In genomic region chr20:58611236-58612020, GRCh38 we compare ENCODE assay signal across 19 cellular contexts. TPM values are rescaled to one million over a fixed set of nuclear protein-coding genes. Genes with fewer than 3 reads are reported as not detected.
A peak's percentile ranks its signal among the peaks of the same experiment; 100 is the strongest.
DNase-seq lines count a peak whose midpoint lies in the region; ATAC-seq, FAIRE-seq and TF ChIP-seq lines count a peak whose summit lies in the region.
"Had no signal": no experiment of that assay in that cellular context is flagged by ENCODE, and none has a peak within 500 bp of the region (broad histone marks: within the 10 kb centered on the region; RNA-seq: fewer than 3 reads in every experiment).

No MANE protein-coding gene starts in this region.

- no peak overlapping the region for H3K27ac Mint-ChIP-seq in activated CD4-positive, alpha-beta T cell treated with anti-CD3 and anti-CD28 coated beads for 36 hours
- H3K27ac Mint-ChIP-seq: activated naive CD8-positive, alpha-beta T cell treated with anti-CD3 and anti-CD28 coated beads for 36 hours; stimulated activated naive CD8-positive, alpha-beta T cell treated with anti-CD3 and anti-CD28 coated beads, Interleukin-15, Interleukin-2, amounts not matched to agents 100 ng/mL and 50 ng/mL, for 24 hours had no signal

- no peak overlapping the region for H4K5ac ChIP-seq in IMR-90 (ENCODE audit: low read depth, low read length)

- POLR2A ChIA-PET in IMR-90 (lab: Charles Lee; ENCODE audit: unreplicated experiment): no interaction called here
- POLR2A ChIA-PET in activated CD4-positive, alpha-beta T cell treated with anti-CD3 and anti-CD28 coated beads for 36 hours (lab: Charles Lee): no interaction called here

- H2BK12ac ChIP-seq in mesenchymal stem cell (ENCODE audit: low read length in 2 of 2): no peak overlapping the region

- no peaks in the 10 kb centered on the region for H3K9me3 ChIP-seq in BLaER1
- H3K9me3 ChIP-seq in IMR-90 (ENCODE audit: control insufficient read depth, insufficient read depth, low read length): no peaks in the 10 kb centered on the region
- H3K9me3 ChIP-seq in mesenchymal stem cell (ENCODE audit: control insufficient read depth, low read length): no peaks in the 10 kb centered on the region
- H3K9me3 ChIP-seq: heart right ventricle, vagina had no signal

- no peak overlapping the region for H3K56ac ChIP-seq in IMR-90 (ENCODE audit: extremely low read depth, insufficient read depth, low read length)

- TF ChIP-seq POLR2A in IMR-90 (IDR thresholded peaks at IDR 0.05; ENCODE audit: low read depth, low read length): no peak
- no peak for TF ChIP-seq POLR2A in GM12892 (IDR thresholded peaks at IDR 0.05; ENCODE audit: low read depth, low read length)

- ATAC-seq in IMR-90 (ENCODE audit: low read depth): no peak
- no peak for ATAC-seq in activated CD4-positive, alpha-beta T cell treated with anti-CD3 and anti-CD28 coated beads for 36 hours
- ATAC-seq: GM12878 had no signal

- H2AFZ ChIP-seq in IMR-90 (replicated peaks; ENCODE audit: low read length, poor library complexity) (peak overlapping the region; percentile 46), mesenchymal stem cell (ENCODE audit: low read depth, low read length) (no peak overlapping the region)

- CTCF ChIA-PET in IMR-90 (lab: Yijun Ruan, JAX): no interaction called here
- CTCF ChIA-PET in activated CD4-positive, alpha-beta T cell treated with anti-CD3 and anti-CD28 coated beads for 36 hours (lab: Charles Lee): no interaction called here

- no peak for TF ChIP-seq CTCF in IMR-90 (conservative IDR thresholded peaks at IDR 0.05; ENCODE audit: low read depth, low read length)

- H4K20me1 ChIP-seq in BLaER1 (no peaks in the 10 kb centered on the region), IMR-90 (ENCODE audit: insufficient read depth, low read length) (no peaks in the 10 kb centered on the region)

- H2BK5ac ChIP-seq in IMR-90 (ENCODE audit: low read depth, low read length, poor library complexity, severe bottlenecking): no peak overlapping the region
- no peak overlapping the region for H2BK5ac ChIP-seq in mesenchymal stem cell (ENCODE audit: low read depth, low read length, poor library complexity, severe bottlenecking)

- H3K27ac ChIP-seq in BLaER1 (0 out of 2 replicates have a peak overlapping the region, but pooled peaks have one; percentile 38), IMR-90 (ENCODE audit: insufficient read depth, low read length) (no peak overlapping the region), mesenchymal stem cell (ENCODE audit: low read length, poor library complexity, severe bottlenecking) (no peak overlapping the region)
- H3K27ac ChIP-seq: brain microvascular endothelial cell, heart right ventricle, vagina had no signal

- H3K79me1 ChIP-seq in IMR-90 (ENCODE audit: low read depth in 1 of 2, low read length in 2 of 2) (no peaks in the 10 kb centered on the region), mesenchymal stem cell (replicated peaks; ENCODE audit: low read length, poor library complexity, severe bottlenecking) (no peaks in the 10 kb centered on the region)

- H3K4me3 ChIP-seq in BLaER1 (no peak overlapping the region), IMR-90 (ENCODE audit: insufficient read depth, low read depth, low read length) (no peak overlapping the region), mesenchymal stem cell (ENCODE audit: insufficient read depth in 1 of 2, low read depth in 1 of 2, low read length in 2 of 2) (no peak overlapping the region)
- H3K4me3 ChIP-seq: GM12878, heart right ventricle, vagina had no signal

- H2BK15ac ChIP-seq in IMR-90 (ENCODE audit: low read depth, low read length) (peak overlapping the region; percentile 22; the same call in 1 of the 3 replicates), mesenchymal stem cell (ENCODE audit: low read depth, poor library complexity, severe bottlenecking) (no peak overlapping the region)

- H3K14ac ChIP-seq in IMR-90 (replicated peaks; ENCODE audit: low read depth, low read length) (no peak overlapping the region), mesenchymal stem cell (ENCODE audit: low read length in 2 of 2) (no peak overlapping the region)

- TF ChIP-seq RAD21 in IMR-90 (IDR thresholded peaks at IDR 0.05; ENCODE audit: low read length): no peak

- in situ Hi-C loops in IMR-90 (cut with MboI; ENCODE audit: low sequenced_read_pairs): no loop called here

- intact Hi-C loops in IMR-90 (cut with micrococcal nuclease): no loop called here
- intact Hi-C loops in activated CD4-positive, alpha-beta T cell treated with anti-CD3 and anti-CD28 coated beads for 36 hours (cut with DNase I, micrococcal nuclease): no loop called here

- H3K23ac ChIP-seq in IMR-90 (ENCODE audit: low read depth, low read length): no peak overlapping the region
- H3K23ac ChIP-seq in mesenchymal stem cell (ENCODE audit: low read length in 2 of 2): no peak overlapping the region

- no peaks in the 10 kb centered on the region for H3K9me3 Mint-ChIP-seq in activated CD4-positive, alpha-beta T cell treated with anti-CD3 and anti-CD28 coated beads for 36 hours (ENCODE audit: low read depth)
- H3K9me3 Mint-ChIP-seq: activated naive CD8-positive, alpha-beta T cell treated with anti-CD3 and anti-CD28 coated beads for 36 hours; stimulated activated naive CD8-positive, alpha-beta T cell treated with anti-CD3 and anti-CD28 coated beads, Interleukin-15, Interleukin-2, amounts not matched to agents 100 ng/mL and 50 ng/mL, for 24 hours had no signal

- H2AK5ac ChIP-seq in IMR-90 (ENCODE audit: low read depth, low read length) (peak overlapping the region; percentile 60), mesenchymal stem cell (ENCODE audit: low read length, severe bottlenecking) (no peak overlapping the region)

- H3K9me1 ChIP-seq in IMR-90 (ENCODE audit: insufficient read depth, low read length): peaks cover 6% of the 10 kb centered on the region; the same call in 1 of the 2 replicates

- dilution Hi-C loops in IMR-90 (cut with HindIII; ENCODE audit: low sequenced_read_pairs, unreplicated experiment): no loop called here

- no peak overlapping the region for H4K91ac ChIP-seq in IMR-90 (ENCODE audit: insufficient read depth, low read depth, low read length)
- no peak overlapping the region for H4K91ac ChIP-seq in mesenchymal stem cell (ENCODE audit: low read length)

- H2AK9ac ChIP-seq in IMR-90 (replicated peaks; ENCODE audit: low read depth, low read length, poor library complexity): peak overlapping the region; percentile 55

- H3K9ac ChIP-seq in BLaER1 (no peak overlapping the region), IMR-90 (ENCODE audit: low read depth, low read length) (no peak overlapping the region), mesenchymal stem cell (ENCODE audit: low read length) (no peak overlapping the region)

- no TSS peak for BruUV-seq in IMR-90 (replicated peaks; lab: Mats Ljungman, UMichigan)

- H3K36me3 ChIP-seq in BLaER1: no peaks in the 10 kb centered on the region
- no peaks in the 10 kb centered on the region for H3K36me3 ChIP-seq in IMR-90 (ENCODE audit: control insufficient read depth, insufficient read depth, low read length)
- no peaks in the 10 kb centered on the region for H3K36me3 ChIP-seq in mesenchymal stem cell (ENCODE audit: control insufficient read depth in 1 of 2, insufficient read depth in 2 of 2, low read depth in 1 of 2, low read length in 2 of 2)
- H3K36me3 ChIP-seq: brain microvascular endothelial cell, heart right ventricle, vagina had no signal

- no peak overlapping the region for H2BK120ac ChIP-seq in IMR-90 (ENCODE audit: low read depth, low read length)
- no peak overlapping the region for H2BK120ac ChIP-seq in mesenchymal stem cell (ENCODE audit: low read depth, low read length)

- H4K8ac ChIP-seq in IMR-90 (ENCODE audit: low read depth in 2 of 2, low read length in 2 of 2): no peak overlapping the region
- peak overlapping the region; percentile 32 for H4K8ac ChIP-seq in mesenchymal stem cell (ENCODE audit: low read length)

- WGBS in IMR-90 (ENCODE audit: extremely low coverage in 2 of 2, insufficient read length in 1 of 2), 2 experiments: 87% methylated on average over 4 of the region's 10 CpGs; no CpG with 5 or more reads in 1 of the 2 experiments
- whole genome bisulfite sequencing in mesenchymal stem cell: 84% methylated on average over 10 of the region's 10 CpGs

- no peaks in the 10 kb centered on the region for H3K4me1 Mint-ChIP-seq in activated CD4-positive, alpha-beta T cell treated with anti-CD3 and anti-CD28 coated beads for 36 hours
- H3K4me1 Mint-ChIP-seq: activated naive CD8-positive, alpha-beta T cell treated with anti-CD3 and anti-CD28 coated beads for 36 hours had no signal

- no peak overlapping the region; the same call in 1 of the 2 replicates for H3K4ac ChIP-seq in IMR-90 (ENCODE audit: low read depth, low read length)
- no peak overlapping the region for H3K4ac ChIP-seq in mesenchymal stem cell (ENCODE audit: low read depth in 1 of 2, low read length in 2 of 2)

- H3K4me2 ChIP-seq in BLaER1: no peak overlapping the region
- no peak overlapping the region for H3K4me2 ChIP-seq in IMR-90 (ENCODE audit: low read depth, low read length)
- no peak overlapping the region for H3K4me2 ChIP-seq in mesenchymal stem cell (ENCODE audit: low read length, poor library complexity, severe bottlenecking)

- DNase-seq in IMR-90 (no peak), cerebellar nuclear complex (lab: John Stamatoyannopoulos, UW) (peak; percentile 8 to 39), mesenchymal stem cell (no peak), NCI-H2196 (lab: John Stamatoyannopoulos, UW; ENCODE audit: unreplicated experiment) (no peak), GM12892 (ENCODE audit: insufficient read length) (no peak), NCI-H748 (lab: John Stamatoyannopoulos, UW; ENCODE audit: unreplicated experiment) (no peak)
- DNase-seq in activated CD4-positive, alpha-beta T cell treated with anti-CD3 and anti-CD28 coated beads for 36 hours: no peak
- DNase-seq: activated CD4-positive, alpha-beta T cell treated with anti-CD3 and anti-CD28 coated beads, Interleukin-2, amount 50 U/mL, for 48 hours; activated naive CD8-positive, alpha-beta T cell treated with anti-CD3 and anti-CD28 coated beads for 36 hours; activated T-cell treated with anti-CD3 and anti-CD28 coated beads, Interleukin-2, amount 50 U/mL, for 48 hours; brain microvascular endothelial cell; NCI-H2029 treated with DMSO at 0.1 percent for 48 hours; NCI-H510A treated with DMSO at 0.1 percent for 48 hours had no signal

- H3K27me3 Mint-ChIP-seq in activated CD4-positive, alpha-beta T cell treated with anti-CD3 and anti-CD28 coated beads for 36 hours: no peaks in the 10 kb centered on the region
- H3K27me3 Mint-ChIP-seq: activated naive CD8-positive, alpha-beta T cell treated with anti-CD3 and anti-CD28 coated beads for 36 hours; stimulated activated naive CD8-positive, alpha-beta T cell treated with anti-CD3 and anti-CD28 coated beads, Interleukin-15, Interleukin-2, amounts not matched to agents 100 ng/mL and 50 ng/mL, for 24 hours had no signal

- H3K4me3 Mint-ChIP-seq in activated CD4-positive, alpha-beta T cell treated with anti-CD3 and anti-CD28 coated beads for 36 hours: no peak overlapping the region
- H3K4me3 Mint-ChIP-seq: activated naive CD8-positive, alpha-beta T cell treated with anti-CD3 and anti-CD28 coated beads for 36 hours; stimulated activated naive CD8-positive, alpha-beta T cell treated with anti-CD3 and anti-CD28 coated beads, Interleukin-15, Interleukin-2, amounts not matched to agents 100 ng/mL and 50 ng/mL, for 24 hours had no signal

- no peak overlapping the region for H2BK20ac ChIP-seq in IMR-90 (ENCODE audit: low read depth, low read length)

- H3K4me1 ChIP-seq in BLaER1 (peaks cover 6% of the 10 kb centered on the region; the same call in 1 of the 2 replicates), IMR-90 (ENCODE audit: control insufficient read depth, insufficient read depth, low read length) (no peaks in the 10 kb centered on the region), mesenchymal stem cell (ENCODE audit: control insufficient read depth, insufficient read depth, low read depth, low read length) (peaks cover 7% of the 10 kb centered on the region)

- no peak for FAIRE-seq in GM12892 (lab: Jason Lieb, UNC)
- FAIRE-seq: GM12878, islet of Langerhans had no signal

- no peak overlapping the region for H3K18ac ChIP-seq in IMR-90 (ENCODE audit: low read depth, low read length)
- H3K18ac ChIP-seq in mesenchymal stem cell (ENCODE audit: low read depth in 1 of 2, low read length in 2 of 2): no peak overlapping the region

- H3K36me3 Mint-ChIP-seq in activated CD4-positive, alpha-beta T cell treated with anti-CD3 and anti-CD28 coated beads for 36 hours (ENCODE audit: low read depth): no peaks in the 10 kb centered on the region
- H3K36me3 Mint-ChIP-seq: activated naive CD8-positive, alpha-beta T cell treated with anti-CD3 and anti-CD28 coated beads for 36 hours had no signal

- H3K27me3 ChIP-seq in BLaER1 (no peaks in the 10 kb centered on the region), IMR-90 (ENCODE audit: control insufficient read depth, insufficient read depth, low read length) (no peaks in the 10 kb centered on the region), mesenchymal stem cell (ENCODE audit: control insufficient read depth in 1 of 2, insufficient read depth in 1 of 2, low read length in 2 of 2) (peaks cover 0 to 12% of the 10 kb centered on the region in 2 experiments)
- H3K27me3 ChIP-seq: brain microvascular endothelial cell, heart right ventricle, vagina had no signal

RNA-seq across cellular contexts. Expression of gene STX16, which starts 39.7 kb away (rescaled TPM):
- 26.9 and 29.4 TPM in 2 replicates for total RNA-seq in IMR-90 (2012; rRNA removed)
- 48.5 and 58.2 TPM in 2 replicates for polyA plus RNA-seq in IMR-90 (2012; rRNA removed)
- polyA plus RNA-seq in IMR-90 (2012; cell fraction: cytosol; rRNA removed): 17.4 and 21.0 TPM in 2 replicates
- polyA plus RNA-seq in IMR-90 (2012; cell fraction: nucleus; rRNA removed; ENCODE audit: low replicate concordance): 118 and 306 TPM in 2 replicates
- 42.4 TPM for polyA plus RNA-seq in mesenchymal stem cell (2013, experiment 1 of 2)
- polyA plus RNA-seq in mesenchymal stem cell (2013, experiment 2 of 2): 40.7 TPM
- 100 to 1,000 TPM; 101 to 110 TPM for total RNA-seq in activated CD4-positive, alpha-beta T cell treated with anti-CD3 and anti-CD28 coated beads for 36 hours
- 61.5 TPM for polyA plus RNA-seq in GM12892 (2012; ENCODE audit: missing spikeins)

Comparison
In these comparisons a context has a peak if more than half of its experiments do, and no peak if none do; other contexts are left out.
1. DNase-seq: peak in cerebellar nuclear complex (2 of 2); none in IMR-90 (single experiment), mesenchymal stem cell (single experiment), NCI-H2196 (single experiment), activated CD4-positive, alpha-beta T cell treated with anti-CD3 and anti-CD28 coated beads for 36 hours (single experiment), GM12892 (single experiment) and NCI-H748 (single experiment).